Comparison of ENCODE assay signal across 18 cellular contexts in genomic region chr3:58029842-58030584, GRCh38. TPM values are rescaled to one million over a fixed set of nuclear protein-coding genes. Genes with fewer than 3 reads are reported as not detected.
DNase-seq lines count a peak whose midpoint lies in the region; ATAC-seq and TF ChIP-seq lines count a peak whose summit lies in the region.
"Had no signal": no experiment of that assay in that cellular context is flagged by ENCODE, and none has a peak within 500 bp of the region (broad histone marks: within the 10 kb centered on the region; RNA-seq: fewer than 3 reads in every experiment).

No MANE protein-coding gene starts in this region.

- H3K27me3 ChIP-seq in smooth muscle cell (ENCODE audit: low read depth): no peaks in the 10 kb centered on the region
- H3K27me3 ChIP-seq: hepatocyte, pancreas had no signal

- H3K9me3 Mint-ChIP-seq in activated T-helper 1 cell treated with anti-CD3 and anti-CD28 coated beads, Interleukin-12 subunit alpha, Interleukin-12 subunit beta, Interleukin-2, Interleukin-4 antibody, amounts not matched to agents 30 ng/mL and 10 ng/mL and 1 ng/mL, durations not matched to agents 14 hours and 24 hours and 36 hours: peaks cover 4% of the 10 kb centered on the region
- H3K9me3 Mint-ChIP-seq: activated naive CD4-positive, alpha-beta T cell treated with anti-CD3 and anti-CD28 coated beads, Interleukin-2, amount 10 ng/mL, durations not matched to agents 7 days and 5 days; HFFc6 had no signal

- H3K9me3 ChIP-seq in smooth muscle cell (replicated peaks; ENCODE audit: low read depth): no peaks in the 10 kb centered on the region
- H3K9me3 ChIP-seq: pancreas had no signal

- peaks cover 7% of the 10 kb centered on the region for H3F3A ChIP-seq in smooth muscle cell (ENCODE audit: low read depth)

- H4K20me1 ChIP-seq in smooth muscle cell (ENCODE audit: low read depth): peaks cover 79% of the 10 kb centered on the region

- peak; percentile 29 for DNase-seq in NCI-H748 (lab: John Stamatoyannopoulos, UW; ENCODE audit: unreplicated experiment)
- no peak for DNase-seq in NCI-H748 treated with DMSO at 0.1 percent for 48 hours (lab: John Stamatoyannopoulos, UW)
- DNase-seq in NCI-H69 (lab: John Stamatoyannopoulos, UW): peak; percentile 52
- peak; percentile 80 for DNase-seq in epithelial cell of esophagus (ENCODE audit: low read depth)
- no peak for DNase-seq in smooth muscle cell (lab: John Stamatoyannopoulos, UW; ENCODE audit: unreplicated experiment)
- DNase-seq in activated T-helper 1 cell treated with anti-CD3 and anti-CD28 coated beads, Interleukin-12 subunit alpha, Interleukin-12 subunit beta, Interleukin-2, Interleukin-4 antibody, amounts not matched to agents 30 ng/mL and 10 ng/mL and 1 ng/mL, durations not matched to agents 14 hours and 24 hours and 36 hours (ENCODE audit: low spot score): no peak
- DNase-seq: activated CD8-positive, alpha-beta memory T cell treated with anti-CD3 and anti-CD28 coated beads, Interleukin-2, amount 50 U/mL, for 4 hours; activated naive CD4-positive, alpha-beta T cell treated with anti-CD3 and anti-CD28 coated beads, Interleukin-2, amount 10 ng/mL, durations not matched to agents 7 days and 5 days; Calu3; HFFc6; Kasumi-1; NCI-H1694; pancreas; SIG-M5; stimulated activated naive CD8-positive, alpha-beta T cell treated with anti-CD3 and anti-CD28 coated beads, Interleukin-15, Interleukin-2, amounts not matched to agents 100 U/mL and 50 U/mL, for 24 hours had no signal

- ATAC-seq in HG03571 (IDR thresholded peaks at IDR 0.05; ENCODE audit: unreplicated experiment) (no peak), HG03354 (IDR thresholded peaks at IDR 0.05; ENCODE audit: poor library complexity, severe bottlenecking, unreplicated experiment) (no peak)
- ATAC-seq: pancreas; stimulated activated naive CD8-positive, alpha-beta T cell treated with anti-CD3 and anti-CD28 coated beads, Interleukin-15, Interleukin-2, amounts not matched to agents 100 U/mL and 50 U/mL, for 24 hours had no signal

- H3K27me3 Mint-ChIP-seq in activated T-helper 1 cell treated with anti-CD3 and anti-CD28 coated beads, Interleukin-12 subunit alpha, Interleukin-12 subunit beta, Interleukin-2, Interleukin-4 antibody, amounts not matched to agents 30 ng/mL and 10 ng/mL and 1 ng/mL, durations not matched to agents 14 hours and 24 hours and 36 hours (ENCODE audit: insufficient read depth): peaks cover 5% of the 10 kb centered on the region

- H3K4me3 Mint-ChIP-seq in activated T-helper 1 cell treated with anti-CD3 and anti-CD28 coated beads, Interleukin-12 subunit alpha, Interleukin-12 subunit beta, Interleukin-2, Interleukin-4 antibody, amounts not matched to agents 30 ng/mL and 10 ng/mL and 1 ng/mL, durations not matched to agents 14 hours and 24 hours and 36 hours: no peak overlapping the region
- H3K4me3 Mint-ChIP-seq: activated naive CD4-positive, alpha-beta T cell treated with anti-CD3 and anti-CD28 coated beads, Interleukin-2, amount 10 ng/mL, durations not matched to agents 7 days and 5 days; HFFc6 had no signal

- peak overlapping the region; percentile 26 for H3K27ac ChIP-seq in smooth muscle cell (ENCODE audit: low read depth)
- H3K27ac ChIP-seq: hepatocyte, pancreas had no signal

- peaks cover 98% of the 10 kb centered on the region for H3K79me2 ChIP-seq in smooth muscle cell (ENCODE audit: low read depth)

- peaks cover 7% of the 10 kb centered on the region for H3K36me3 Mint-ChIP-seq in activated T-helper 1 cell treated with anti-CD3 and anti-CD28 coated beads, Interleukin-12 subunit alpha, Interleukin-12 subunit beta, Interleukin-2, Interleukin-4 antibody, amounts not matched to agents 30 ng/mL and 10 ng/mL and 1 ng/mL, durations not matched to agents 14 hours and 24 hours and 36 hours (ENCODE audit: low read depth)
- H3K36me3 Mint-ChIP-seq: activated naive CD4-positive, alpha-beta T cell treated with anti-CD3 and anti-CD28 coated beads, Interleukin-2, amount 10 ng/mL, durations not matched to agents 7 days and 5 days had no signal

- no peak overlapping the region for H2AFZ ChIP-seq in smooth muscle cell (ENCODE audit: low read depth)
- H2AFZ ChIP-seq: hepatocyte had no signal

- intact Hi-C loops in activated T-helper 1 cell treated with anti-CD3 and anti-CD28 coated beads, Interleukin-12 subunit alpha, Interleukin-12 subunit beta, Interleukin-2, Interleukin-4 antibody, amounts not matched to agents 30 ng/mL and 10 ng/mL and 1 ng/mL, durations not matched to agents 14 hours and 24 hours and 36 hours (cut with micrococcal nuclease): loop anchor here (10.0 kb wide), 1 partner anchor 465 kb away; the partner anchor contains the start of gene KCTD6

- no peak for TF ChIP-seq CTCF in epithelial cell of esophagus (IDR thresholded peaks at IDR 0.05; ENCODE audit: insufficient read depth, low read depth, low read length, missing control alignments)
- TF ChIP-seq CTCF in smooth muscle cell (IDR thresholded peaks at IDR 0.05; ENCODE audit: borderline replicate concordance, insufficient read depth, poor library complexity, severe bottlenecking): no peak

- WGBS in smooth muscle cell (ENCODE audit: low lambda C conversion rate): 71% methylated on average over 5 of the region's 5 CpGs

- peaks cover 50% of the 10 kb centered on the region for H3K4me1 Mint-ChIP-seq in activated T-helper 1 cell treated with anti-CD3 and anti-CD28 coated beads, Interleukin-12 subunit alpha, Interleukin-12 subunit beta, Interleukin-2, Interleukin-4 antibody, amounts not matched to agents 30 ng/mL and 10 ng/mL and 1 ng/mL, durations not matched to agents 14 hours and 24 hours and 36 hours (ENCODE audit: low read depth)

- no peak overlapping the region for H3K27ac Mint-ChIP-seq in activated T-helper 1 cell treated with anti-CD3 and anti-CD28 coated beads, Interleukin-12 subunit alpha, Interleukin-12 subunit beta, Interleukin-2, Interleukin-4 antibody, amounts not matched to agents 30 ng/mL and 10 ng/mL and 1 ng/mL, durations not matched to agents 14 hours and 24 hours and 36 hours
- H3K27ac Mint-ChIP-seq: activated naive CD4-positive, alpha-beta T cell treated with anti-CD3 and anti-CD28 coated beads, Interleukin-2, amount 10 ng/mL, durations not matched to agents 7 days and 5 days; HFFc6 had no signal

- H3K4me2 ChIP-seq in smooth muscle cell: no peak overlapping the region
- H3K4me2 ChIP-seq: hepatocyte had no signal

- H3K4me1 ChIP-seq in smooth muscle cell (ENCODE audit: low read depth): peaks cover 9% of the 10 kb centered on the region

- H3K9ac ChIP-seq in smooth muscle cell (ENCODE audit: low read depth): no peak overlapping the region

- H3K4me3 ChIP-seq in epithelial cell of esophagus (ENCODE audit: low read length) (no peak overlapping the region), smooth muscle cell (no peak overlapping the region)
- H3K4me3 ChIP-seq: hepatocyte, pancreas had no signal

- no peaks in the 10 kb centered on the region for H3K36me3 ChIP-seq in smooth muscle cell (ENCODE audit: low read depth)
- H3K36me3 ChIP-seq: pancreas had no signal

RNA-seq across cellular contexts. Expression of gene FLNB, which starts 21.8 kb away (rescaled TPM):
- total RNA-seq in smooth muscle cell: 106 and 145 TPM in 2 replicates
- 52.7 and 85.9 TPM in 2 replicates for polyA plus RNA-seq in smooth muscle cell
- 22.3 and 24.1 TPM in 2 replicates for total RNA-seq in activated T-helper 1 cell treated with anti-CD3 and anti-CD28 coated beads, Interleukin-12 subunit alpha, Interleukin-12 subunit beta, Interleukin-2, Interleukin-4 antibody, amounts not matched to agents 30 ng/mL and 10 ng/mL and 1 ng/mL, durations not matched to agents 14 hours and 24 hours and 36 hours

Comparison
In these comparisons a context has a peak if more than half of its experiments do, and no peak if none do; other contexts are left out.
1. DNase-seq: peak in NCI-H748 (single experiment), NCI-H69 (single experiment) and epithelial cell of esophagus (single experiment); none in NCI-H748 treated with DMSO at 0.1 percent for 48 hours (single experiment), smooth muscle cell (single experiment) and activated T-helper 1 cell treated with anti-CD3 and anti-CD28 coated beads, Interleukin-12 subunit alpha, Interleukin-12 subunit beta, Interleukin-2, Interleukin-4 antibody, amounts not matched to agents 30 ng/mL and 10 ng/mL and 1 ng/mL, durations not matched to agents 14 hours and 24 hours and 36 hours (single experiment).